ENCODE assay signal across 13 cellular contexts in the genomic region with DNA sequence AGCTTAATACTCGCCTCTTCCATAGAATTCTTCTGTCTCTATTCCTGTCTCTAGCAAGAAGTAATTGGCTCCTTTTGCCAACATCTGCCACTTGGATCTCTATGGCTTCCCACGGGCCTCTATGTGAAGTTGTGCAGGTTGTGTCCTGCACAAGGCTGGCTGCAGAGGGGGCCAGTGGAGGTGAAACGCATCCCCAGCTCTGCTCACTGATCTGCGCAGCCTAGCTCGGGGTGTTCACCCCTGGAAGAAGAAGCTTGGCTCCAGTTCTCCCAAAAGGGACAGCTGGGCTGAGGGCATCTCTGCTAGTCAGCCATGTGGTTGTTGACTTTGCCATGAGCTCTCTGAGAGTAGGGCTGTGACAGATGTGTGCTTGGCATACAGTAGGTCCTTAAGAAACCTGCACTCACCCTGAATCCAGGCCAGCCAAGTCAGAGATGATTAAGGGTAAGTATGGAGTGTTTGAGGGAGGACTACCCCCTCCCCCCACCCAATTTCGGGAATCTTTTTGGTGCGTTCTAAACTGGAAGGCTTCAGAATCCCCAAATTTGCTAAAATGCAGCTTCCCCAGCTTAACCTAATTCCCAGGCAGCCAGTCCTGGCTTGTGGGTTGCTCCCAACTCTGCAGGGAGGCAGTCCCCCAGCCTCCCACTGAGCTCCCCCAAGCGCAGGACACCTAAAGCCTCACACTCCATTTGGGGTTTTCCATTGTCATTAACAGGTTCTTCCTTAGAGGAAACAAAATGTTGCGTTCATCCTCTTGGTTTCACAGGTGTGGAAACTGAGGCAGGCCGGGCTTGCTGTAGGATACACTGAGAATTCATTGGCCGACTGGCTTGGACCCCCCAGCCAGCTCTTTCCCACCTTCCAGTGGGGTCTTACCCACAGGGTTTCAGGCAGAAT. TPM values are rescaled to one million over a fixed set of nuclear protein-coding genes. Genes with fewer than 3 reads are reported as not detected.
DNase-seq lines count a peak whose midpoint lies in the region; ATAC-seq, FAIRE-seq and TF ChIP-seq lines count a peak whose summit lies in the region.
"Had no signal": no experiment of that assay in that cellular context is flagged by ENCODE, and none has a peak within 500 bp of the region (broad histone marks: within the 10 kb centered on the region; RNA-seq: fewer than 3 reads in every experiment).

No MANE protein-coding gene starts in this region.

- peaks cover 8% of the 10 kb centered on the region; the same call in 1 of the 2 replicates for H3K23me2 ChIP-seq in H1 (ENCODE audit: low read depth, low read length)

- H3K79me2 ChIP-seq in H1 (ENCODE audit: control insufficient read depth in 1 of 2, insufficient read depth in 2 of 2, low read length in 2 of 2) = no peaks in the 10 kb centered on the region

- H3K4me1 ChIP-seq in H1 (replicated peaks in 1 of 4; ENCODE audit: control insufficient read depth in 3 of 4, insufficient read depth in 4 of 4, low read length in 3 of 4) = peaks cover 3 to 10% (median 3%) of the 10 kb centered on the region in 4 experiments; a peak in 6 of 7 replicates

- no peak for ATAC-seq in activated CD4-positive, alpha-beta T cell treated with anti-CD3 and anti-CD28 coated beads for 36 hours
- no peak for ATAC-seq in HG02938 (IDR thresholded peaks at IDR 0.05; ENCODE audit: unreplicated experiment)
- no peak for ATAC-seq in GM18867 (IDR thresholded peaks at IDR 0.05; ENCODE audit: unreplicated experiment)
- ATAC-seq in left ventricle myocardium superior = no peak

- H3K36me3 Mint-ChIP-seq in activated CD4-positive, alpha-beta T cell treated with anti-CD3 and anti-CD28 coated beads for 36 hours (ENCODE audit: low read depth) = no peaks in the 10 kb centered on the region
- no peaks in the 10 kb centered on the region for H3K36me3 Mint-ChIP-seq in IgD-negative memory B cell

- H3K18ac ChIP-seq in H1 (ENCODE audit: extremely low read depth, low read length) = no peak overlapping the region; the same call in 1 of the 2 replicates

- intact Hi-C loops in activated CD4-positive, alpha-beta T cell treated with anti-CD3 and anti-CD28 coated beads for 36 hours (cut with DNase I, micrococcal nuclease) = loop anchor here in 1 of 2 experiments (2.0 kb wide), 1 partner anchor 141 kb away; no protein-coding TSS in a partner anchor
- intact Hi-C loops in posterior vena cava (cut with DNase I) (loop anchor here (5.0 kb wide), 3 partner anchors 143 to 283 kb away; partner anchors contain the start of gene SLC35B1 (in 1 of the 2)), left ventricle myocardium superior (cut with micrococcal nuclease) (loop anchor here (10.0 kb wide), 1 partner anchor 145 kb away; the partner anchor contains the start of gene SLC35B1)

- no peak overlapping the region for H3K14ac ChIP-seq in H1 (ENCODE audit: insufficient read length)

- no peak overlapping the region for H3K23ac ChIP-seq in H1 (ENCODE audit: insufficient read length)

- POLR2A ChIA-PET in activated CD4-positive, alpha-beta T cell treated with anti-CD3 and anti-CD28 coated beads for 36 hours (lab: Charles Lee) = interaction anchor here (0.5 to 1.1 kb wide), 2 partner anchors 86 to 255 kb away, joined by 4 to 6 read pairs; partner anchors contain the start of gene FAM117A
- POLR2A ChIA-PET in H1 (lab: Charles Lee; ENCODE audit: partially characterized antibody) = interaction anchor here (0.6 to 1.8 kb wide), 8 partner anchors 8 to 173 kb away, joined by 3 to 6 read pairs (median 4); no protein-coding TSS in a partner anchor

- no peak for TF ChIP-seq CTCF in H1 (IDR thresholded peaks at IDR 0.05; ENCODE audit: control extremely low read depth in 1 of 3, insufficient read depth in 1 of 3, low read depth in 1 of 3, low read length in 3 of 3)

- H2AK5ac ChIP-seq in H1 (ENCODE audit: low read depth, low read length) = peak overlapping the region; percentile 8; the same call in 1 of the 2 replicates

- TF ChIP-seq RAD21 in H1 (IDR thresholded peaks at IDR 0.05 in 1 of 2, conservative IDR thresholded peaks at IDR 0.05 in 1 of 2; ENCODE audit: low read depth in 2 of 2, low read length in 2 of 2) = no peak

- no peak overlapping the region for H3K9ac ChIP-seq in H1 (replicated peaks in 1 of 4; ENCODE audit: extremely low read depth in 1 of 4, low read depth in 3 of 4, low read length in 3 of 4)

- peak overlapping the region; percentile 89 to 97 for H3K4me2 ChIP-seq in H1 (ENCODE audit: insufficient read depth in 1 of 2, low read depth in 2 of 2, low read length in 2 of 2)

- H3K27me3 Mint-ChIP-seq in activated CD4-positive, alpha-beta T cell treated with anti-CD3 and anti-CD28 coated beads for 36 hours = peaks cover 1% of the 10 kb centered on the region
- H3K27me3 Mint-ChIP-seq in IgD-negative memory B cell = peaks cover 7% of the 10 kb centered on the region

- no peak for TF ChIP-seq EP300 in H1 (IDR thresholded peaks at IDR 0.05; ENCODE audit: borderline replicate concordance in 1 of 2, low read depth in 2 of 2, low read length in 2 of 2)

- no peak overlapping the region for H3K4ac ChIP-seq in H1 (replicated peaks; ENCODE audit: insufficient read length, low read depth, low read length)

- 0 out of 2 replicates have a peak overlapping the region, but pooled peaks have one; percentile 39 for H2BK12ac ChIP-seq in H1 (ENCODE audit: low read depth, low read length)

- CTCF ChIA-PET in activated CD4-positive, alpha-beta T cell treated with anti-CD3 and anti-CD28 coated beads for 36 hours (lab: Charles Lee) = interaction anchor here (0.5 to 1.5 kb wide), 13 partner anchors 10 to 548 kb away, joined by 3 to 7 read pairs (median 3); partner anchors contain the start of gene LRRC59
- CTCF ChIA-PET in H1 (lab: Charles Lee; ENCODE audit: partially characterized antibody) = interaction anchor here (0.6 to 26.5 kb wide), 17 partner anchors 11 to 293 kb away, joined by 3 to 547 read pairs (median 3); partner anchors contain the start of genes DLX3 and SLC35B1

- H3K9me3 Mint-ChIP-seq in activated CD4-positive, alpha-beta T cell treated with anti-CD3 and anti-CD28 coated beads for 36 hours (ENCODE audit: low read depth) = no peaks in the 10 kb centered on the region
- no peaks in the 10 kb centered on the region for H3K9me3 Mint-ChIP-seq in IgD-negative memory B cell

- H3K4me3 Mint-ChIP-seq in activated CD4-positive, alpha-beta T cell treated with anti-CD3 and anti-CD28 coated beads for 36 hours = peak overlapping the region; percentile 72
- peak overlapping the region; percentile 58 to 90 (median 84) for H3K4me3 Mint-ChIP-seq in IgD-negative memory B cell

- 85% methylated on average over 11 of the region's 11 CpGs; no CpG with 5 or more reads in 1 of the 2 experiments for WGBS in H1 (ENCODE audit: extremely low coverage in 1 of 2, insufficient coverage in 1 of 2, insufficient read length in 1 of 2, insufficient replicate concordance in 2 of 2, low coverage in 1 of 2, low lambda C conversion rate in 2 of 2, missing lambda C conversion rate in 1 of 2), 2 experiments

- no peak for DNase-seq in activated CD4-positive, alpha-beta T cell treated with anti-CD3 and anti-CD28 coated beads for 36 hours
- DNase-seq in activated CD4-positive, alpha-beta T cell treated with anti-CD3 and anti-CD28 coated beads, Interleukin-2, amount 50 U/mL, for 1 hour = no peak
- DNase-seq in H1 (ENCODE audit: low read depth in 1 of 2, low spot score in 2 of 2) = no peak
- peak; percentile 78 for DNase-seq in posterior vena cava (ENCODE audit: low spot score)
- no peak for DNase-seq in left ventricle myocardium superior
- DNase-seq: activated effector memory CD4-positive, alpha-beta T cell treated with anti-CD3 and anti-CD28 coated beads, Interleukin-2, amount 50 U/mL, for 16 hours; islet precursor cell; stimulated activated CD4-positive, alpha-beta T cell treated with anti-CD3 and anti-CD28 coated beads, Interleukin-12 subunit alpha, Interleukin-12 subunit beta, amount 100 ng/mL, for 4 hours had no signal

- no peak overlapping the region for H3K27ac Mint-ChIP-seq in activated CD4-positive, alpha-beta T cell treated with anti-CD3 and anti-CD28 coated beads for 36 hours
- H3K27ac Mint-ChIP-seq in IgD-negative memory B cell = peak overlapping the region in 1 of 3 donors; percentile 93

- no peak overlapping the region for H2BK15ac ChIP-seq in H1 (ENCODE audit: low read length)

- TF ChIP-seq POLR2A in H1 (IDR thresholded peaks at IDR 0.05; ENCODE audit: control extremely low read depth in 1 of 2, low read depth in 2 of 2, low read length in 2 of 2) = no peak

- H3K27ac ChIP-seq in H1 (ENCODE audit: low read depth, low read length) = no peak overlapping the region

- no peaks in the 10 kb centered on the region for H3K79me1 ChIP-seq in H1 (ENCODE audit: low read depth, low read length)

- FAIRE-seq in H1 (lab: Jason Lieb, UNC) = no peak
- FAIRE-seq: A204.1 had no signal

- peaks cover 3 to 7% of the 10 kb centered on the region in 2 experiments for H4K20me1 ChIP-seq in H1 (replicated peaks in 1 of 2; ENCODE audit: control insufficient read depth in 1 of 2, insufficient read depth in 2 of 2, low read length in 2 of 2)

- no peak overlapping the region for H2BK20ac ChIP-seq in H1 (ENCODE audit: low read length)

- H3K56ac ChIP-seq in H1 (replicated peaks; ENCODE audit: insufficient read length, low read depth, low read length) = no peak overlapping the region

- H3K27me3 ChIP-seq in H1 (replicated peaks in 1 of 4; ENCODE audit: control insufficient read depth in 3 of 4, extremely low read depth in 1 of 4, insufficient read depth in 3 of 4, low read length in 3 of 4) = peaks cover 1 to 23% (median 12%) of the 10 kb centered on the region in 4 experiments; a peak in 6 of 7 replicates

- H2AFZ ChIP-seq in H1 (ENCODE audit: low read length) = no peak overlapping the region

- H4K8ac ChIP-seq in H1 (ENCODE audit: extremely low read depth, insufficient read depth, low read length) = no peak overlapping the region; the same call in 1 of the 2 replicates

- no peak overlapping the region for H2BK5ac ChIP-seq in H1 (ENCODE audit: low read depth, low read length)

- H3K4me3 ChIP-seq in H1 (ENCODE audit: extremely low read depth in 1 of 4, insufficient read depth in 2 of 4, low read depth in 3 of 4, low read length in 4 of 4) = peak overlapping the region in 1 of 4 experiments; percentile 65; a peak in 2 of 8 replicates

- no peak overlapping the region for H4K91ac ChIP-seq in H1 (replicated peaks; ENCODE audit: insufficient read length, low read length)

- no peaks in the 10 kb centered on the region for H3K9me3 ChIP-seq in H1 (ENCODE audit: insufficient read depth in 2 of 2, low read depth in 1 of 2, low read length in 1 of 2)

- peaks cover 19% of the 10 kb centered on the region for H3K4me1 Mint-ChIP-seq in activated CD4-positive, alpha-beta T cell treated with anti-CD3 and anti-CD28 coated beads for 36 hours
- peaks cover 7 to 12% (median 7%) of the 10 kb centered on the region in 3 donors for H3K4me1 Mint-ChIP-seq in IgD-negative memory B cell

- H4K5ac ChIP-seq in H1 (ENCODE audit: insufficient read length, low read depth, low read length) = no peak overlapping the region

- H2BK120ac ChIP-seq in H1 (replicated peaks; ENCODE audit: low read depth, low read length) = no peak overlapping the region

- H3K36me3 ChIP-seq in H1 (ENCODE audit: control insufficient read depth in 2 of 4, insufficient read depth in 4 of 4, low read length in 3 of 4) = no peaks in the 10 kb centered on the region; a peak in 1 of 8 replicates

RNA-seq across cellular contexts. Expression of gene TAC4, which starts 2.1 kb away (rescaled TPM):
- not detected for total RNA-seq in activated CD4-positive, alpha-beta T cell treated with anti-CD3 and anti-CD28 coated beads for 36 hours
- polyA plus RNA-seq in IgD-negative memory B cell = not detected
- not detected in 2 replicates for total RNA-seq in H1 (2021; fragmentation: NEBNext Ultra II Directional; extraction: Animal tissue kit (Norgen Biotek cat#: 25700))
- polyA plus RNA-seq in H1 (2011; rRNA removed) = 0.15 and 0.22 TPM in 2 replicates
- polyA plus RNA-seq in H1 (2011; cell fraction: cytosol; rRNA removed) = 0.31 TPM
- polyA plus RNA-seq in H1 (2011; cell fraction: nucleus; rRNA removed) = 0.54 TPM
- 0.52 to 0.61 TPM in 2 of 4 replicates, not detected in the others for polyA plus RNA-seq in H1 (2012, experiment 1 of 2)
- not detected for polyA plus RNA-seq in H1 (2012, experiment 2 of 2)
- not detected for polyA plus RNA-seq in H1 (2013, experiment 1 of 2)
- not detected for polyA plus RNA-seq in H1 (2013, experiment 2 of 2)
- not detected in 2 replicates for polyA minus RNA-seq in H1 (2011; rRNA and poly(A)+ RNA removed)
- not detected for polyA minus RNA-seq in H1 (2011; cell fraction: cytosol; rRNA and poly(A)+ RNA removed)
- not detected for polyA minus RNA-seq in H1 (2011; cell fraction: nucleus; rRNA and poly(A)+ RNA removed)
- not detected for total RNA-seq in posterior vena cava
- not detected for total RNA-seq in left ventricle myocardium superior
- polyA plus RNA-seq: urinary bladder had no signal
